2 cellular contexts compared by ENCODE assay signal in the genomic region with DNA sequence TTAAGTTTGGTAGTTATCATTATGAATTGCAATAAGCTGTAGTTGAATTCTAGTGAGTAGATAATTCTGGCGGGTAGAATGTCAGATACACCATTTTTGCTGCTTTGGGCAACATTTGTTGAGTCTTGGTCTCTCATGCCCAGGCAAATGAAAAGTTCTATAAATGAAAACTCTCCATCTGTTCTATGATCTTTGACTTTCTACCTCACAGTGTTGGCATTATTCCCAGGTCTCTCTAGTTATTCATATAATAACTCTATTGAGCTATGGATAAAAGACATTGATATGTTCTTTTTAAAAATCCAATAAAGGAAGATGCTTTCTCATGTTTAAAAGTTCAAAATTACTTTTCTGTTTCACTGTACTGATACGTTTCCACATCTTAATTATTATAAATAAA.
TF ChIP-seq lines count a peak whose summit lies in the region.

No MANE protein-coding gene starts in this region.

TF ChIP-seq in IMR-90, 13 proteins besides CTCF, POLR2A, EP300 and RAD21:
- TF ChIP-seq FOS (IDR thresholded peaks at IDR 0.05; ENCODE audit: low read depth, low read length) (no peak), RCOR1 (IDR thresholded peaks at IDR 0.05; ENCODE audit: insufficient replicate concordance, low read length) (no peak), BHLHE40 (IDR thresholded peaks at IDR 0.05; ENCODE audit: low read depth, low read length) (no peak)

TF ChIP-seq in endothelial cell of umbilical vein, 7 proteins besides CTCF, POLR2A, EP300 and RAD21:
- no peak for TF ChIP-seq POLR2AphosphoS5 (IDR thresholded peaks at IDR 0.05; ENCODE audit: insufficient read depth, low read depth, low read length)
- TF ChIP-seq MAX (IDR thresholded peaks at IDR 0.05; ENCODE audit: insufficient read depth, insufficient read length) = no peak
- TF ChIP-seq FOS (IDR thresholded peaks at IDR 0.05; ENCODE audit: borderline replicate concordance, insufficient read depth, low read length) = no peak
- TF ChIP-seq JUN (IDR thresholded peaks at IDR 0.05; ENCODE audit: borderline replicate concordance, insufficient read depth, insufficient read length, low read depth) = no peak
- no peak for TF ChIP-seq MYC (IDR thresholded peaks at IDR 0.05; ENCODE audit: low read depth, low read length)
- TF ChIP-seq EZH2 (IDR thresholded peaks at IDR 0.05; ENCODE audit: borderline replicate concordance, low read depth, low read length, severe bottlenecking) = no peak
- no peak for TF ChIP-seq GATA2 (IDR thresholded peaks at IDR 0.05; ENCODE audit: insufficient read depth, insufficient read length, low read depth, low read length)
